Comparison of ENCODE assay signal across 8 cellular contexts in the genomic region with DNA sequence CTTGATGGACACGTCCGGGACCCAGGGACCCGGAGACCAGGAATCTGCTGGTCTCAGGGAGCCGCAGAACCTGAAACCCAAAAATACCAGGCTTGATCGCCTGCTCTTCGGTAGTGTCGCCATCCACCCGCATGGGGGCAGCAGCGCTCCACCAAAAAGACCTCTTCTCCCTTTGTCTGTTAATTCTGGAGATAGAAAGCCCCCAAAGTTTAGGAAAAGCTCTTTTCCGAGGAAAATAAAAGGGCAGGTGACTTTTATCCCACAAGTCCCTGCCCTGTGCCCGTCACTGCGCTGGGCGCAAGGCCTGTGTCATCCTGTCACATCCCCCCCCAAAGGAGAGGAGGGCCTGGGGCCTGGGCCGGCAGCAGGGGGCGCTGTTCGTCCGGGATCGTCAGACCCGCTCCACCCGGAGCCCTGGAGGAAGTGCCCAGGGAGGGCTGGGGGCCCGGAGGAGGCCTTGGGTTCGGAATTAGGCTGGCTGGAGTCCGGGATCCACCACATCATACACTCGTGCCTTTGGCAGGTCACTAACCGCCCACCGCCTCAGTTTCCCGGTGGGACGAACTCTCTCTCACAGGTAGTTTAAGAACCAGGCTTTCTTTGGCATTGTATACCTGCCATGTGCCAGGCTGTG. TPM values are rescaled to one million over a fixed set of nuclear protein-coding genes. Genes with fewer than 3 reads are reported as not detected.
DNase-seq lines count a peak whose midpoint lies in the region; ATAC-seq and TF ChIP-seq lines count a peak whose summit lies in the region.

No MANE protein-coding gene starts in this region.

- H3K36me3 ChIP-seq in kidney epithelial cell (ENCODE audit: control insufficient read depth, insufficient read depth, low read length): no peaks in the 10 kb centered on the region

- peak; percentile 93 for TF ChIP-seq CTCF in kidney epithelial cell (IDR thresholded peaks at IDR 0.05; ENCODE audit: insufficient read depth, low read length, poor library complexity, severe bottlenecking)

- peak; percentile 24 for ATAC-seq in HG02981 (IDR thresholded peaks at IDR 0.05; ENCODE audit: unreplicated experiment)

- no peaks in the 10 kb centered on the region for H3K27me3 ChIP-seq in kidney epithelial cell (ENCODE audit: control insufficient read depth, insufficient read depth, low read length)

- peak overlapping the region; percentile 63 for H3K27ac ChIP-seq in caudate nucleus (ENCODE audit: low read depth, low read length)

- peak; percentile 46 for DNase-seq in NCI-H1436 (lab: John Stamatoyannopoulos, UW)
- no peak for DNase-seq in NCI-H1436 treated with DMSO at 0.1 percent for 48 hours (lab: John Stamatoyannopoulos, UW)
- DNase-seq in NCI-H2196 (lab: John Stamatoyannopoulos, UW; ENCODE audit: unreplicated experiment): peak; percentile 83
- peak; percentile 82 for DNase-seq in activated CD4-positive, CD25-positive, alpha-beta regulatory T cell treated with anti-CD3 and anti-CD28 coated beads, Interleukin-2, amount 50 U/mL, for 16 hours (ENCODE audit: low read depth, low spot score)
- peak in 56 of 61 donors; percentile 19 to 93 (median 69) for DNase-seq in caudate nucleus (lab: John Stamatoyannopoulos, UW)
- DNase-seq in kidney epithelial cell (ENCODE audit: low read depth): no peak
- DNase-seq in stimulated activated CD4-positive, alpha-beta T cell treated with anti-CD3 and anti-CD28 coated beads, Interleukin-15, amount 100 ng/mL, for 1 hour (ENCODE audit: low read depth in 1 of 2, low spot score in 1 of 2): peak; percentile 90 to 91

- no peak overlapping the region for H3K4me3 ChIP-seq in kidney epithelial cell (ENCODE audit: low read depth, low read length)

RNA-seq across cellular contexts. Expression of a gene that starts 31.9 kb away (rescaled TPM):
- total RNA-seq in kidney epithelial cell: 328 and 351 TPM in 2 replicates

RNA-seq across cellular contexts. Expression of a gene that starts 41.0 kb away (rescaled TPM):
- 23.2 and 23.6 TPM in 2 replicates for total RNA-seq in kidney epithelial cell

Comparison
In these comparisons a context has a peak if more than half of its experiments do, and no peak if none do; other contexts are left out.
1. DNase-seq: peak in NCI-H1436 (single experiment), NCI-H2196 (single experiment), activated CD4-positive, CD25-positive, alpha-beta regulatory T cell treated with anti-CD3 and anti-CD28 coated beads, Interleukin-2, amount 50 U/mL, for 16 hours (single experiment), caudate nucleus (56 of 61) and stimulated activated CD4-positive, alpha-beta T cell treated with anti-CD3 and anti-CD28 coated beads, Interleukin-15, amount 100 ng/mL, for 1 hour (2 of 2); none in NCI-H1436 treated with DMSO at 0.1 percent for 48 hours (single experiment) and kidney epithelial cell (single experiment).